In genomic region chr19:16198363-16198636, GRCh38 we compare ENCODE assay signal across 9 cellular contexts. TPM values are rescaled to one million over a fixed set of nuclear protein-coding genes. Genes with fewer than 3 reads are reported as not detected.
DNase-seq lines count a peak whose midpoint lies in the region; ATAC-seq and TF ChIP-seq lines count a peak whose summit lies in the region.
"Had no signal": no experiment of that assay in that cellular context is flagged by ENCODE, and none has a peak within 500 bp of the region (broad histone marks: within the 10 kb centered on the region; RNA-seq: fewer than 3 reads in every experiment).

No MANE protein-coding gene starts in this region.

- TF ChIP-seq POLR2A in upper lobe of left lung (IDR thresholded peaks at IDR 0.05): no peak

- WGBS in upper lobe of left lung, 2 donors: 1 to 5% methylated on average over 4 to 19 of the region's 19 CpGs

- H3K4me3 ChIP-seq in ascending aorta (peak overlapping the region; percentile 87 to 93), left lung (peak overlapping the region; percentile 90 to 99), upper lobe of left lung (peak overlapping the region; percentile 71 to 100 (median 88))

- intact Hi-C loops in ascending aorta (cut with DNase I): loop anchor here (5.0 kb wide), 3 partner anchors 86 to 184 kb away; partner anchors contain the start of gene RAB8A
- intact Hi-C loops in left lung (cut with DNase I): no loop called here

- TF ChIP-seq CTCF in ascending aorta (IDR thresholded peaks at IDR 0.05): no peak
- no peak for TF ChIP-seq CTCF in left lung (IDR thresholded peaks at IDR 0.05)
- no peak for TF ChIP-seq CTCF in upper lobe of left lung (IDR thresholded peaks at IDR 0.05)

- peak overlapping the region; percentile 84 for H3K27ac ChIP-seq in ascending aorta
- H3K27ac ChIP-seq in left lung: peak overlapping the region; percentile 61 to 91
- H3K27ac ChIP-seq in upper lobe of left lung: peak overlapping the region; percentile 73 to 91 (median 88)

- DNase-seq in AG20443 (ENCODE audit: low spot score): peak; percentile 25
- DNase-seq in ascending aorta (ENCODE audit: low spot score in 2 of 2): no peak
- no peak for DNase-seq in left lung
- peak; percentile 30 to 88 for DNase-seq in upper lobe of left lung
- no peak for DNase-seq in iPS-NIHi7 (ENCODE audit: extremely low spot score)
- no peak for DNase-seq in islet precursor cell

- H3K27me3 ChIP-seq in ascending aorta: no peaks in the 10 kb centered on the region
- H3K27me3 ChIP-seq in left lung: no peaks in the 10 kb centered on the region
- no peaks in the 10 kb centered on the region for H3K27me3 ChIP-seq in upper lobe of left lung

- H3K9me3 ChIP-seq in ascending aorta (no peaks in the 10 kb centered on the region), left lung (no peaks in the 10 kb centered on the region), upper lobe of left lung (no peaks in the 10 kb centered on the region)

- no peak for TF ChIP-seq EP300 in upper lobe of left lung (IDR thresholded peaks at IDR 0.05)

- H3K36me3 ChIP-seq in ascending aorta: peaks cover 22 to 26% of the 10 kb centered on the region in 2 donors
- peaks cover 0 to 40% of the 10 kb centered on the region in 2 donors for H3K36me3 ChIP-seq in left lung
- H3K36me3 ChIP-seq in upper lobe of left lung: peaks cover 1 to 34% (median 17%) of the 10 kb centered on the region in 4 donors

- H3K4me1 ChIP-seq in ascending aorta: peaks cover 3 to 25% of the 10 kb centered on the region in 2 donors
- H3K4me1 ChIP-seq in left lung: peaks cover 26 to 33% of the 10 kb centered on the region in 2 donors
- peaks cover 31 to 38% (median 35%) of the 10 kb centered on the region in 4 donors for H3K4me1 ChIP-seq in upper lobe of left lung

- ATAC-seq in HG02623 (IDR thresholded peaks at IDR 0.05; ENCODE audit: unreplicated experiment) (peak; percentile 2), left lung (peak; percentile 29), upper lobe of left lung (ENCODE audit: low FRiP score in 2 of 2) (peak in 1 of 2 donors; percentile 21), GM19455 (IDR thresholded peaks at IDR 0.05; ENCODE audit: unreplicated experiment) (no peak)

RNA-seq across cellular contexts. Expression of gene AP1M1, which starts 0.6 kb away (rescaled TPM):
- 162 TPM for total RNA-seq in ascending aorta
- 10 to 100 TPM; 72.1 to 73.9 TPM for total RNA-seq in left lung
- 10 to 100 TPM; 45.7 to 87.7 (median 62.5) TPM for total RNA-seq in upper lobe of left lung

RNA-seq across cellular contexts. Expression of gene FAM32A, which starts 13.1 kb away (rescaled TPM):
- total RNA-seq in ascending aorta (74.4 TPM), left lung (10 to 100 TPM; 57.1 to 62.3 TPM), upper lobe of left lung (10 to 100 TPM; 47.1 to 84.8 (median 58.5) TPM)

RNA-seq across cellular contexts. Expression of gene CIB3, which starts 25.0 kb away (rescaled TPM):
- not detected for total RNA-seq in ascending aorta
- not detected for total RNA-seq in left lung
- not detected for total RNA-seq in upper lobe of left lung
- total RNA-seq: lung microvascular endothelial cell had no signal

RNA-seq across cellular contexts. Expression of gene HSH2D, which starts 54.8 kb away (rescaled TPM):
- total RNA-seq in ascending aorta (not detected), left lung (1 to 10 TPM; 7.1 to 8.5 TPM), upper lobe of left lung (10 to 100 TPM in 2 of 6 donors, 1 to 10 TPM in 4; 5.9 to 12.6 (median 8.2) TPM)
- total RNA-seq: lung microvascular endothelial cell had no signal

Comparison
In these comparisons a context has a peak if more than half of its experiments do, and no peak if none do; other contexts are left out.
1. DNase-seq: peak in AG20443 (single experiment) and upper lobe of left lung (2 of 2); none in ascending aorta (0 of 2), left lung (0 of 2), iPS-NIHi7 (single experiment) and islet precursor cell (single experiment).
2. Peak in every context shown above with its lines, with median percentiles within 50 percentile points of each other: H3K27ac ChIP-seq and H3K4me3 ChIP-seq.